1 cellular context compared by ENCODE assay signal in genomic region chr12:118880745-118881144, GRCh38.
TF ChIP-seq lines count a peak whose summit lies in the region.

No MANE protein-coding gene starts in this region.

TF ChIP-seq in GM23338, 12 proteins besides CTCF, POLR2A, EP300 and RAD21 (continued from another document):
- TF ChIP-seq ETS1 (IDR thresholded peaks at IDR 0.05) = no peak
- no peak for TF ChIP-seq EZH2phosphoT487 (IDR thresholded peaks at IDR 0.05; ENCODE audit: unreplicated experiment)
- no peak for TF ChIP-seq JUNB (IDR thresholded peaks at IDR 0.05; ENCODE audit: unreplicated experiment)
- TF ChIP-seq ZNF114 (CRISPR knock-in tag; IDR thresholded peaks at IDR 0.05) = no peak
- no peak for TF ChIP-seq STAT1 (IDR thresholded peaks at IDR 0.05; ENCODE audit: unreplicated experiment)
- no peak for TF ChIP-seq EZH2 (IDR thresholded peaks at IDR 0.05; ENCODE audit: low read depth, unreplicated experiment)
TF ChIP-seq in GM23338: peak in this region for 0.
